25 cellular contexts compared by ENCODE assay signal in genomic region chr17:33459078-33459940, GRCh38.
DNase-seq lines count a peak whose midpoint lies in the region; ATAC-seq, FAIRE-seq and TF ChIP-seq lines count a peak whose summit lies in the region.
"Had no signal": no experiment of that assay in that cellular context is flagged by ENCODE, and none has a peak within 500 bp of the region (broad histone marks: within the 10 kb centered on the region; RNA-seq: fewer than 3 reads in every experiment).

No MANE protein-coding gene starts in this region.

- no peak overlapping the region for H3K4me3 Mint-ChIP-seq in mesothelial cell of epicardium
- H3K4me3 Mint-ChIP-seq: activated naive CD8-positive, alpha-beta T cell treated with anti-CD3 and anti-CD28 coated beads for 36 hours; brain; T-helper 2 cell treated with Interferon-gamma antibody and Interleukin-4, amounts not matched to agents 5 μg/mL and 100 μg/mL, for 36 hours had no signal

- H3K27me3 ChIP-seq in OCI-LY3 (ENCODE audit: low read depth, low read length) (peaks cover 48% of the 10 kb centered on the region), testis (no peaks in the 10 kb centered on the region), colonic mucosa (no peaks in the 10 kb centered on the region)
- H3K27me3 ChIP-seq: ovary, right lobe of liver, upper lobe of left lung had no signal

- intact Hi-C loops in kidney (cut with DNase I) (no loop called here), testis (cut with DNase I; ENCODE audit: low total_unique reads) (no loop called here), colonic mucosa (cut with DNase I) (no loop called here)

- no peak overlapping the region for H3K9ac ChIP-seq in OCI-LY3 (ENCODE audit: low read length)
- H3K9ac ChIP-seq in kidney (ENCODE audit: low read length in 2 of 2): no peak overlapping the region
- H3K9ac ChIP-seq in colonic mucosa (ENCODE audit: low read depth in 2 of 2, low read length in 2 of 2): no peak overlapping the region

- no peak overlapping the region for H2AFZ ChIP-seq in OCI-LY3 (ENCODE audit: low read depth, low read length)

- no peaks in the 10 kb centered on the region for H3K79me2 ChIP-seq in OCI-LY3 (ENCODE audit: low read length)

- CTCF ChIA-PET in GM10248 (lab: Yijun Ruan, JAX): interaction anchor here (0.9 to 1.7 kb wide), 2 partner anchors 14 to 26 kb away, joined by 3 to 5 read pairs; no protein-coding TSS in a partner anchor

- H3K4me1 Mint-ChIP-seq in mesothelial cell of epicardium: peaks cover 18% of the 10 kb centered on the region
- H3K4me1 Mint-ChIP-seq: activated naive CD8-positive, alpha-beta T cell treated with anti-CD3 and anti-CD28 coated beads for 36 hours had no signal

- no peak for ATAC-seq in HG03432 (IDR thresholded peaks at IDR 0.05; ENCODE audit: unreplicated experiment)
- ATAC-seq: left ventricle myocardium superior; PC-3; right lobe of liver; stimulated activated naive CD8-positive, alpha-beta T cell treated with anti-CD3 and anti-CD28 coated beads, Interleukin-15, Interleukin-2, amounts not matched to agents 100 U/mL and 50 U/mL, for 24 hours had no signal

- WGBS in testis, 2 donors: 65 to 69% methylated on average over 17 of the region's 17 CpGs

- no peaks in the 10 kb centered on the region for H3K9me3 Mint-ChIP-seq in mesothelial cell of epicardium
- H3K9me3 Mint-ChIP-seq: brain; T-helper 2 cell treated with Interferon-gamma antibody and Interleukin-4, amounts not matched to agents 5 μg/mL and 100 μg/mL, for 36 hours had no signal

- no peaks in the 10 kb centered on the region for H3K36me3 Mint-ChIP-seq in mesothelial cell of epicardium
- H3K36me3 Mint-ChIP-seq: activated naive CD8-positive, alpha-beta T cell treated with anti-CD3 and anti-CD28 coated beads for 36 hours; brain had no signal

- DNase-seq in GM10248 (ENCODE audit: extremely low spot score) (peak; percentile 12), GM20000 (ENCODE audit: low spot score) (peak; percentile 7), kidney (peak; percentile 54), testis (no peak), mesothelial cell of epicardium (ENCODE audit: low spot score in 2 of 2, unreplicated experiment in 2 of 2) (no peak), colonic mucosa (no peak)
- DNase-seq: activated naive CD8-positive, alpha-beta T cell treated with anti-CD3 and anti-CD28 coated beads for 36 hours; DMS153; foreskin melanocyte; KG1; left ventricle myocardium superior; NCI-H1092; NCI-H2107; NCI-H526; ovary; PC-3; right lobe of liver; stimulated activated naive CD8-positive, alpha-beta T cell treated with anti-CD3 and anti-CD28 coated beads, Interleukin-15, Interleukin-2, amounts not matched to agents 100 U/mL and 50 U/mL, for 24 hours had no signal

- H3K27me3 Mint-ChIP-seq in mesothelial cell of epicardium (ENCODE audit: low read depth): no peaks in the 10 kb centered on the region

- no peak for FAIRE-seq in kidney (lab: Jason Lieb, UNC)

- peak overlapping the region; percentile 15; the same call in 1 of the 2 replicates for H3K4me2 ChIP-seq in OCI-LY3 (ENCODE audit: low read length)

- 0 out of 2 replicates have a peak, but pooled peaks cover 2% of the 10 kb centered on the region for H3K4me1 ChIP-seq in OCI-LY3 (ENCODE audit: low read length)
- H3K4me1 ChIP-seq in kidney (ENCODE audit: control insufficient read depth in 1 of 2, insufficient read depth in 1 of 2, low read depth in 1 of 2, low read length in 2 of 2): no peaks in the 10 kb centered on the region
- H3K4me1 ChIP-seq in testis: no peaks in the 10 kb centered on the region
- no peaks in the 10 kb centered on the region for H3K4me1 ChIP-seq in colonic mucosa
- H3K4me1 ChIP-seq: right lobe of liver, upper lobe of left lung had no signal

- POLR2A ChIA-PET in GM10248 (lab: Yijun Ruan, JAX): no interaction called here

- H3K36me3 ChIP-seq in OCI-LY3 (replicated peaks; ENCODE audit: low read depth, low read length) (no peaks in the 10 kb centered on the region), kidney (ENCODE audit: control insufficient read depth in 1 of 2, insufficient read depth in 2 of 2, low read length in 2 of 2) (no peaks in the 10 kb centered on the region), testis (ENCODE audit: low read depth, missing control alignments) (no peaks in the 10 kb centered on the region), colonic mucosa (no peaks in the 10 kb centered on the region)
- H3K36me3 ChIP-seq: ovary, right lobe of liver, upper lobe of left lung had no signal

- TF ChIP-seq POLR2A in testis (IDR thresholded peaks at IDR 0.05): no peak

- H3K27ac ChIP-seq in OCI-LY3 (ENCODE audit: low read length) (no peak overlapping the region), kidney (ENCODE audit: low read depth in 2 of 2, low read length in 2 of 2) (no peak overlapping the region), testis (no peak overlapping the region), colonic mucosa (no peak overlapping the region)
- H3K27ac ChIP-seq: C4-2B, coronary artery, ovary, right lobe of liver, upper lobe of left lung had no signal

- no peak overlapping the region for H3K27ac Mint-ChIP-seq in mesothelial cell of epicardium
- H3K27ac Mint-ChIP-seq: activated naive CD8-positive, alpha-beta T cell treated with anti-CD3 and anti-CD28 coated beads for 36 hours; brain; T-helper 2 cell treated with Interferon-gamma antibody and Interleukin-4, amounts not matched to agents 5 μg/mL and 100 μg/mL, for 36 hours had no signal

- H3K4me3 ChIP-seq in OCI-LY3 (ENCODE audit: low read length) (no peak overlapping the region), kidney (ENCODE audit: low read length in 2 of 2) (no peak overlapping the region), testis (no peak overlapping the region), colonic mucosa (no peak overlapping the region)
- H3K4me3 ChIP-seq: coronary artery, ovary, right lobe of liver, upper lobe of left lung had no signal

- TF ChIP-seq CTCF in GM10248 (IDR thresholded peaks at IDR 0.05; ENCODE audit: control extremely low read depth, extremely low read depth, low read depth, missing control alignments): no peak
- no peak for TF ChIP-seq CTCF in GM20000 (IDR thresholded peaks at IDR 0.05; ENCODE audit: extremely low read depth, missing control alignments)
- no peak for TF ChIP-seq CTCF in OCI-LY3 (IDR thresholded peaks at IDR 0.05; ENCODE audit: low read depth, low read length)
- TF ChIP-seq CTCF in kidney (IDR thresholded peaks at IDR 0.05; ENCODE audit: borderline replicate concordance, extremely low read depth, insufficient read depth): no peak
- TF ChIP-seq CTCF in testis (IDR thresholded peaks at IDR 0.05): no peak
- TF ChIP-seq CTCF in mesothelial cell of epicardium (IDR thresholded peaks at IDR 0.05; ENCODE audit: unreplicated experiment): no peak
- no peak for TF ChIP-seq CTCF in colonic mucosa (IDR thresholded peaks at IDR 0.05)

- H4K20me1 ChIP-seq in OCI-LY3 (ENCODE audit: insufficient read depth, low read length): no peaks in the 10 kb centered on the region

- H3K9me3 ChIP-seq in OCI-LY3 (ENCODE audit: insufficient read depth, low read length) (no peaks in the 10 kb centered on the region), kidney (ENCODE audit: control insufficient read depth in 1 of 2, low read length in 2 of 2) (no peaks in the 10 kb centered on the region), testis (no peaks in the 10 kb centered on the region), colonic mucosa (no peaks in the 10 kb centered on the region)
- H3K9me3 ChIP-seq: ovary, right lobe of liver, upper lobe of left lung had no signal

Comparison
In these comparisons a context has a peak if more than half of its experiments do, and no peak if none do; other contexts are left out.
1. DNase-seq: peak in GM10248 (single experiment), GM20000 (single experiment) and kidney (single experiment); none in testis (single experiment), mesothelial cell of epicardium (0 of 2) and colonic mucosa (single experiment).